In the genomic region with DNA sequence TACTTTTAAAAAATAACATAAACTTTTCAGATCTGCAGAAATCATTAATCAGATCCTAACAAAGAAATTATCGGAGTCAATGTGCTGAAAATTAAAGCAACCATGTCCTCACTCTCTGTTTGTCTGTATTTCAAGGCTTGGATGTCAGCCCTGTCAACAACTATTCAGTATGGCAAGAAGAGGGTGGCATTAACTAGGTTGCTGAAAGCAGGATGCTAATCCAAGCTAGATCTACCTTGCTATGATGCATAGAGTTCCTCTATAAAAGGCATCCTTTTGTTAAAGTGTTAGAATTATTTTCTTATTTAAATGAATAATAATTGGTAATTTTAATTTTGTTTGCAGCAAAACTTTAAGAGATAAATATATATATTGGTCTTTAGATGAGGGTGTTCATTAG, we compare ENCODE assay signal across 21 cellular contexts.
DNase-seq lines count a peak whose midpoint lies in the region; ATAC-seq and TF ChIP-seq lines count a peak whose summit lies in the region.
"Had no signal": no experiment of that assay in that cellular context is flagged by ENCODE, and none has a peak within 500 bp of the region (broad histone marks: within the 10 kb centered on the region; RNA-seq: fewer than 3 reads in every experiment).

No MANE protein-coding gene starts in this region.

- DNase-seq in Karpas-422: peak; percentile 74
- no peak for DNase-seq in central memory CD4-positive, alpha-beta T cell
- DNase-seq in natural killer cell treated with Interleukin-12 subunit alpha and Interleukin-12 subunit beta and Interleukin-15 and Interleukin-18, amount 100 ng/mL, for 72 hours (ENCODE audit: low spot score): no peak
- DNase-seq: 8988T; ACHN; BE2C; C1 segment of cervical spinal cord; CD4-positive, alpha-beta memory T cell; CD4-positive, CD25-positive, alpha-beta regulatory T cell; CD8-positive, alpha-beta memory T cell; COR-L47; DMS 273 treated with DMSO at 0.1 percent for 48 hours; DMS153; DMS53; DMS79; DND-41; GF-D8 had no signal

- H2AFZ ChIP-seq in Karpas-422 (ENCODE audit: low read length): no peak overlapping the region
- no peak overlapping the region for H2AFZ ChIP-seq in OCI-LY1 (ENCODE audit: low read length)

- H3K4me1 ChIP-seq in Karpas-422 (ENCODE audit: low read length) (peaks cover 88% of the 10 kb centered on the region), OCI-LY1 (ENCODE audit: insufficient read depth, low read length, severe bottlenecking) (peaks cover 79% of the 10 kb centered on the region)
- H3K4me1 ChIP-seq: BE2C had no signal

- no peak for TF ChIP-seq CTCF in OCI-LY1 (IDR thresholded peaks at IDR 0.05; ENCODE audit: low read length)

- no peaks in the 10 kb centered on the region for H3K79me2 ChIP-seq in Karpas-422 (ENCODE audit: low read length)
- no peaks in the 10 kb centered on the region for H3K79me2 ChIP-seq in OCI-LY1 (ENCODE audit: insufficient read depth, low read length)

- ATAC-seq in HG03565 (IDR thresholded peaks at IDR 0.05; ENCODE audit: unreplicated experiment): no peak
- no peak for ATAC-seq in natural killer cell treated with Interleukin-12 subunit alpha and Interleukin-12 subunit beta and Interleukin-15 and Interleukin-18, amount 100 ng/mL, for 72 hours

- peaks cover 7% of the 10 kb centered on the region for H3K9me3 Mint-ChIP-seq in natural killer cell treated with Interleukin-12 subunit alpha and Interleukin-12 subunit beta and Interleukin-15 and Interleukin-18, amount 100 ng/mL, for 72 hours
- H3K9me3 Mint-ChIP-seq: CD14-positive monocyte had no signal

- H3K27ac ChIP-seq in Karpas-422 (ENCODE audit: low read length): peak overlapping the region; percentile 98
- peak overlapping the region; percentile 99 for H3K27ac ChIP-seq in OCI-LY1 (ENCODE audit: low read depth, low read length, poor library complexity, severe bottlenecking)
- H3K27ac ChIP-seq: BLaER1 had no signal

- peaks cover 11% of the 10 kb centered on the region for H3F3A ChIP-seq in OCI-LY1 (ENCODE audit: insufficient read depth, low read length)

- H3K4me3 ChIP-seq in Karpas-422 (ENCODE audit: low read length): peak overlapping the region; percentile 25; the same call in 1 of the 2 replicates
- no peak overlapping the region for H3K4me3 ChIP-seq in OCI-LY1 (ENCODE audit: low read depth, low read length, poor library complexity, severe bottlenecking)
- H3K4me3 ChIP-seq: BLaER1 had no signal

- H3K4me3 Mint-ChIP-seq in natural killer cell treated with Interleukin-12 subunit alpha and Interleukin-12 subunit beta and Interleukin-15 and Interleukin-18, amount 100 ng/mL, for 72 hours: no peak overlapping the region
- H3K4me3 Mint-ChIP-seq: CD14-positive monocyte; CD4-positive, alpha-beta memory T cell; CD4-positive, CD25-positive, alpha-beta regulatory T cell; CD8-positive, alpha-beta memory T cell had no signal

- H3K9ac ChIP-seq in Karpas-422 (ENCODE audit: low read length) (peak overlapping the region; percentile 68), OCI-LY1 (ENCODE audit: low read length) (peak overlapping the region; percentile 70)
- H3K9ac ChIP-seq: BLaER1 had no signal

- no peaks in the 10 kb centered on the region for H3K27me3 Mint-ChIP-seq in natural killer cell treated with Interleukin-12 subunit alpha and Interleukin-12 subunit beta and Interleukin-15 and Interleukin-18, amount 100 ng/mL, for 72 hours
- H3K27me3 Mint-ChIP-seq: CD4-positive, alpha-beta memory T cell; CD4-positive, CD25-positive, alpha-beta regulatory T cell; CD8-positive, alpha-beta memory T cell had no signal

- no peaks in the 10 kb centered on the region for H3K36me3 Mint-ChIP-seq in natural killer cell treated with Interleukin-12 subunit alpha and Interleukin-12 subunit beta and Interleukin-15 and Interleukin-18, amount 100 ng/mL, for 72 hours
- H3K36me3 Mint-ChIP-seq: CD14-positive monocyte; CD4-positive, alpha-beta memory T cell; CD4-positive, CD25-positive, alpha-beta regulatory T cell; CD8-positive, alpha-beta memory T cell had no signal

- peak overlapping the region; percentile 53 for H3K4me2 ChIP-seq in Karpas-422 (ENCODE audit: low read depth, low read length, poor library complexity, severe bottlenecking)
- H3K4me2 ChIP-seq in OCI-LY1 (ENCODE audit: low read length): peak overlapping the region; percentile 62

- no peaks in the 10 kb centered on the region for H3K9me2 ChIP-seq in Karpas-422 (replicated peaks; ENCODE audit: insufficient read depth, low read length)
- no peaks in the 10 kb centered on the region for H3K9me2 ChIP-seq in OCI-LY1 (ENCODE audit: low read depth, low read length)

- H3K9me3 ChIP-seq in Karpas-422 (ENCODE audit: low read length) (no peaks in the 10 kb centered on the region), OCI-LY1 (ENCODE audit: low read length) (no peaks in the 10 kb centered on the region)
- H3K9me3 ChIP-seq: BE2C, BLaER1 had no signal

- H4K20me1 ChIP-seq in Karpas-422 (ENCODE audit: insufficient read depth, low read depth, low read length) (no peaks in the 10 kb centered on the region), OCI-LY1 (ENCODE audit: insufficient read depth, low read length) (no peaks in the 10 kb centered on the region)
- H4K20me1 ChIP-seq: BLaER1 had no signal

- H3K27ac Mint-ChIP-seq in natural killer cell treated with Interleukin-12 subunit alpha and Interleukin-12 subunit beta and Interleukin-15 and Interleukin-18, amount 100 ng/mL, for 72 hours: no peak overlapping the region
- H3K27ac Mint-ChIP-seq: CD14-positive monocyte; CD4-positive, alpha-beta memory T cell; CD4-positive, CD25-positive, alpha-beta regulatory T cell; CD8-positive, alpha-beta memory T cell had no signal

- H3K36me3 ChIP-seq in Karpas-422 (ENCODE audit: insufficient read depth, low read length) (no peaks in the 10 kb centered on the region; the same call in 1 of the 2 replicates), OCI-LY1 (ENCODE audit: insufficient read depth, low read length) (no peaks in the 10 kb centered on the region)
- H3K36me3 ChIP-seq: BE2C, BLaER1 had no signal

- no peaks in the 10 kb centered on the region for H3K27me3 ChIP-seq in Karpas-422 (ENCODE audit: low read length)
- H3K27me3 ChIP-seq in OCI-LY1 (ENCODE audit: insufficient read depth, low read length): no peaks in the 10 kb centered on the region
- H3K27me3 ChIP-seq: BE2C, BLaER1 had no signal

- H3K4me1 Mint-ChIP-seq in natural killer cell treated with Interleukin-12 subunit alpha and Interleukin-12 subunit beta and Interleukin-15 and Interleukin-18, amount 100 ng/mL, for 72 hours (ENCODE audit: low read depth in 2 of 2): no peaks in the 10 kb centered on the region
- H3K4me1 Mint-ChIP-seq: CD14-positive monocyte; CD4-positive, alpha-beta memory T cell; CD4-positive, CD25-positive, alpha-beta regulatory T cell; CD8-positive, alpha-beta memory T cell had no signal
